ENCODE assay signal across 13 cellular contexts in genomic region chr12:113860950-113861349, GRCh38.
A peak's percentile ranks its signal among the peaks of the same experiment; 100 is the strongest.
DNase-seq lines count a peak whose midpoint lies in the region; ATAC-seq and TF ChIP-seq lines count a peak whose summit lies in the region.
"Had no signal": no experiment of that assay in that cellular context is flagged by ENCODE, and none has a peak within 500 bp of the region (broad histone marks: within the 10 kb centered on the region; RNA-seq: fewer than 3 reads in every experiment).

No MANE protein-coding gene starts in this region.

- H3K4me1 Mint-ChIP-seq in WTC11 = peaks cover 47% of the 10 kb centered on the region
- H3K4me1 Mint-ChIP-seq in endothelial cell (ENCODE audit: unreplicated experiment) = peaks cover 5% of the 10 kb centered on the region

- H3K27ac Mint-ChIP-seq in WTC11 (peak overlapping the region; percentile 83), endothelial cell (ENCODE audit: unreplicated experiment) (no peak overlapping the region)

- H3K36me3 Mint-ChIP-seq in WTC11 (peaks cover 4% of the 10 kb centered on the region; the same call in 1 of the 2 replicates), endothelial cell (ENCODE audit: low read depth, unreplicated experiment) (peaks cover 4% of the 10 kb centered on the region)

- DNase-seq in AG20443 (ENCODE audit: low spot score) = peak; percentile 92
- DNase-seq in HuH-7 (ENCODE audit: low spot score) = peak; percentile 65
- DNase-seq in WTC11 (ENCODE audit: low spot score) = no peak
- DNase-seq in iris pigment epithelial cell (ENCODE audit: low read depth) = peak; percentile 98
- DNase-seq in NCI-H2029 treated with DMSO at 0.1 percent for 48 hours (lab: John Stamatoyannopoulos, UW) = no peak
- no peak for DNase-seq in NCI-H1105 (lab: John Stamatoyannopoulos, UW)
- DNase-seq in GM20000 (ENCODE audit: low spot score) = no peak
- no peak for DNase-seq in endothelial cell (ENCODE audit: low spot score)
- DNase-seq: activated CD4-positive, alpha-beta T cell treated with anti-CD3 and anti-CD28 coated beads for 4 hours; CD4-positive, alpha-beta memory T cell; KG1; NK-92 treated with Interleukin-12 subunit alpha and Interleukin-12 subunit beta, amount 100 ng/mL, for 24 hours had no signal

- H3K4me3 Mint-ChIP-seq in WTC11 (no peak overlapping the region), endothelial cell (ENCODE audit: unreplicated experiment) (no peak overlapping the region)
- H3K4me3 Mint-ChIP-seq: CD4-positive, alpha-beta memory T cell had no signal

- CTCF ChIA-PET in WTC11 (lab: Charles Lee) = interaction anchor here (0.5 to 3.5 kb wide), 12 partner anchors 10 to 710 kb away, joined by 3 to 16 read pairs (median 6); no protein-coding TSS in a partner anchor

- H3K27me3 Mint-ChIP-seq in WTC11 (ENCODE audit: low read depth) (no peaks in the 10 kb centered on the region), endothelial cell (ENCODE audit: unreplicated experiment) (peaks cover 10% of the 10 kb centered on the region)
- H3K27me3 Mint-ChIP-seq: CD4-positive, alpha-beta memory T cell had no signal

- POLR2A ChIA-PET in WTC11 (lab: Charles Lee) = interaction anchor here (0.5 to 1.5 kb wide), 2 partner anchors 41 to 455 kb away, joined by 4 to 5 read pairs; no protein-coding TSS in a partner anchor

- no peak for ATAC-seq in WTC11
- ATAC-seq: heart left ventricle had no signal

- H3K9me3 Mint-ChIP-seq in WTC11 (no peaks in the 10 kb centered on the region), endothelial cell (ENCODE audit: unreplicated experiment) (no peaks in the 10 kb centered on the region)
- H3K9me3 Mint-ChIP-seq: CD4-positive, alpha-beta memory T cell had no signal

- no peak for TF ChIP-seq CTCF in WTC11 (IDR thresholded peaks at IDR 0.05)
- no peak for TF ChIP-seq CTCF in GM20000 (IDR thresholded peaks at IDR 0.05; ENCODE audit: extremely low read depth, missing control alignments)
- no peak for TF ChIP-seq CTCF in endothelial cell (IDR thresholded peaks at IDR 0.05; ENCODE audit: unreplicated experiment)

TF ChIP-seq in WTC11, 78 proteins besides CTCF, POLR2A, EP300 and RAD21:
- TF ChIP-seq ZNF396 (CRISPR knock-in tag; IDR thresholded peaks at IDR 0.05; ENCODE audit: borderline replicate concordance) = no peak
- TF ChIP-seq GRHL2 (CRISPR knock-in tag; IDR thresholded peaks at IDR 0.05; ENCODE audit: insufficient replicate concordance, severe bottlenecking) = no peak
- TF ChIP-seq ARID4B (CRISPR knock-in tag; IDR thresholded peaks at IDR 0.05; ENCODE audit: borderline replicate concordance) = no peak
- TF ChIP-seq NFE2L1 (CRISPR knock-in tag; IDR thresholded peaks at IDR 0.05) = no peak
- TF ChIP-seq KAT7 (CRISPR knock-in tag; IDR thresholded peaks at IDR 0.05; ENCODE audit: borderline replicate concordance) = no peak
- no peak for TF ChIP-seq ATF1 (CRISPR knock-in tag; IDR thresholded peaks at IDR 0.05)
- no peak for TF ChIP-seq SMAD4 (CRISPR knock-in tag; IDR thresholded peaks at IDR 0.05)
- TF ChIP-seq ZSCAN18 (CRISPR knock-in tag; IDR thresholded peaks at IDR 0.05) = no peak

Comparison
In these comparisons a context has a peak if more than half of its experiments do, and no peak if none do; other contexts are left out.
1. DNase-seq: peak in AG20443 (single experiment), HuH-7 (single experiment) and iris pigment epithelial cell (single experiment); none in WTC11 (single experiment), NCI-H2029 treated with DMSO at 0.1 percent for 48 hours (single experiment), NCI-H1105 (single experiment), GM20000 (single experiment) and endothelial cell (single experiment).